In genomic region chr10:113450046-113450445, GRCh38 we compare ENCODE assay signal across 22 cellular contexts.
"Had no signal": no experiment of that assay in that cellular context is flagged by ENCODE, and none has a peak within 500 bp of the region (broad histone marks: within the 10 kb centered on the region; RNA-seq: fewer than 3 reads in every experiment).

No MANE protein-coding gene starts in this region.

- ATAC-seq: gastrocnemius medialis; left lung; naive thymus-derived CD8-positive, alpha-beta T cell; psoas muscle; right cardiac atrium; stimulated activated naive B cell treated with anti-CD40 and anti-IgM and Interleukin-4, amounts not matched to agents 10 μg/mL and 1 μg/mL and 100 μg/mL, for 72 hours had no signal

- H3K27ac ChIP-seq: coronary artery, gastrocnemius medialis, left lung, ovary, psoas muscle, sigmoid colon, thoracic aorta, tibial nerve had no signal

- H3K4me1 ChIP-seq: gastrocnemius medialis, psoas muscle had no signal

- H3K4me3 ChIP-seq: coronary artery, gastrocnemius medialis, left lung, ovary, psoas muscle, sigmoid colon, thoracic aorta, tibial nerve had no signal

- H3K9me3 ChIP-seq: gastrocnemius medialis, left lung, ovary, psoas muscle, sigmoid colon, thoracic aorta, tibial nerve had no signal

- DNase-seq: dermis blood vessel endothelial cell; effector memory CD4-positive, alpha-beta T cell; foreskin fibroblast; gastrocnemius medialis; kidney; left lung; mesenchymal stem cell; midbrain; naive thymus-derived CD8-positive, alpha-beta T cell; nephron progenitor cell; occipital lobe; ovary; posterior cingulate gyrus; psoas muscle; right cardiac atrium; sigmoid colon; stimulated activated CD4-positive, alpha-beta T cell treated with anti-CD3 and anti-CD28 coated beads, Interleukin-15, amount 100 ng/mL, for 24 hours; stimulated activated CD4-positive, alpha-beta T cell treated with anti-CD3 and anti-CD28 coated beads, Interleukin-2, amount 100 ng/mL, for 48 hours; stimulated activated naive B cell treated with anti-CD40 and anti-IgM and Interleukin-4, amounts not matched to agents 10 μg/mL and 1 μg/mL and 100 μg/mL, for 72 hours had no signal

- H3K27me3 ChIP-seq: left lung, ovary, sigmoid colon had no signal

- H3K36me3 ChIP-seq: gastrocnemius medialis, left lung, ovary, sigmoid colon, thoracic aorta, tibial nerve had no signal
